In genomic region chr7:141838581-141838980, GRCh38 we compare ENCODE assay signal across 40 cellular contexts. TPM values are rescaled to one million over a fixed set of nuclear protein-coding genes. Genes with fewer than 3 reads are reported as not detected.
"Had no signal": no experiment of that assay in that cellular context is flagged by ENCODE, and none has a peak within 500 bp of the region (broad histone marks: within the 10 kb centered on the region; RNA-seq: fewer than 3 reads in every experiment).

No MANE protein-coding gene starts in this region.

- H3K27ac ChIP-seq: ascending aorta, cardiac muscle cell, WERI-Rb-1 had no signal

- H3K4me1 ChIP-seq: ascending aorta had no signal

- DNase-seq: activated CD4-positive, alpha-beta memory T cell treated with anti-CD3 and anti-CD28 coated beads, Interleukin-2, amount 10 ng/mL, durations not matched to agents 7 days and 5 days; activated CD4-positive, alpha-beta T cell treated with anti-CD3 and anti-CD28 coated beads for 1 hour; activated CD4-positive, alpha-beta T cell treated with anti-CD3 and anti-CD28 coated beads for 36 hours; activated CD4-positive, alpha-beta T cell treated with anti-CD3 and anti-CD28 coated beads for 48 hours; activated CD4-positive, alpha-beta T cell treated with anti-CD3 and anti-CD28 coated beads, Interleukin-2, amount 10 ng/mL, durations not matched to agents 7 days and 5 days; activated CD4-positive, alpha-beta T cell treated with anti-CD3 and anti-CD28 coated beads, Interleukin-2, amount 50 U/mL, for 48 hours; activated CD4-positive, CD25-positive, alpha-beta regulatory T cell; activated CD8-positive, alpha-beta memory T cell treated with anti-CD3 and anti-CD28 coated beads for 24 hours; activated CD8-positive, alpha-beta memory T cell treated with anti-CD3 and anti-CD28 coated beads, Interleukin-2, amount 10 ng/mL, durations not matched to agents 7 days and 5 days; activated CD8-positive, alpha-beta memory T cell treated with anti-CD3 and anti-CD28 coated beads, Interleukin-2, amount 50 U/mL, for 48 hours; activated CD8-positive, alpha-beta T cell treated with anti-CD3 and anti-CD28 coated beads, Interleukin-2, amount 10 ng/mL, durations not matched to agents 7 days and 5 days; activated effector memory CD4-positive, alpha-beta T cell treated with Interleukin-2 at 50 U/mL for 16 hours; activated gamma-delta T cell; activated naive CD4-positive, alpha-beta T cell treated with anti-CD3 and anti-CD28 coated beads, Interleukin-2, amount 10 ng/mL, durations not matched to agents 7 days and 5 days; activated naive CD4-positive, alpha-beta T cell treated with Interleukin-2 at 50 U/mL for 16 hours; activated naive CD8-positive, alpha-beta T cell treated with anti-CD3 and anti-CD28 coated beads, Interleukin-2, amount 10 ng/mL, durations not matched to agents 7 days and 5 days; activated naive CD8-positive, alpha-beta T cell treated with anti-CD3 and anti-CD28 coated beads, Interleukin-2, amount 50 U/mL, for 24 hours; activated T-cell treated with anti-CD3 and anti-CD28 coated beads, Interleukin-2, amount 50 U/mL, for 24 hours; activated T-cell treated with anti-CD3 and anti-CD28 coated beads, Interleukin-2, amount 50 U/mL, for 48 hours; amygdala; anterior cingulate cortex; caudate nucleus; cerebellar nuclear complex; T-cell; T-helper 2 cell; T-helper 9 cell; WERI-Rb-1 had no signal

- H3K36me3 ChIP-seq: ascending aorta, cardiac muscle cell, WERI-Rb-1 had no signal

- FAIRE-seq: bronchial epithelial cell had no signal

- H3K27me3 Mint-ChIP-seq: activated CD4-positive, alpha-beta memory T cell treated with anti-CD3 and anti-CD28 coated beads, Interleukin-2, amount 10 ng/mL, durations not matched to agents 7 days and 5 days; activated CD4-positive, alpha-beta T cell treated with anti-CD3 and anti-CD28 coated beads for 36 hours; activated CD4-positive, alpha-beta T cell treated with anti-CD3 and anti-CD28 coated beads, Interleukin-2, amount 10 ng/mL, durations not matched to agents 7 days and 5 days; activated CD8-positive, alpha-beta memory T cell treated with anti-CD3 and anti-CD28 coated beads, Interleukin-2, amount 10 ng/mL, durations not matched to agents 7 days and 5 days; activated naive CD4-positive, alpha-beta T cell treated with anti-CD3 and anti-CD28 coated beads, Interleukin-2, amount 10 ng/mL, durations not matched to agents 7 days and 5 days; activated naive CD4-positive, alpha-beta T cell treated with anti-CD3 and anti-CD28 coated beads, Interleukin-2, amount 50 U/mL, for 24 hours; activated naive CD8-positive, alpha-beta T cell; activated naive CD8-positive, alpha-beta T cell treated with anti-CD3 and anti-CD28 coated beads, Interleukin-2, amount 10 ng/mL, durations not matched to agents 7 days and 5 days; activated naive CD8-positive, alpha-beta T cell treated with anti-CD3 and anti-CD28 coated beads, Interleukin-2, amount 50 U/mL, for 24 hours; activated T-cell treated with anti-CD3 and anti-CD28 coated beads, Interleukin-2, amount 50 U/mL, for 24 hours; brain; T-cell had no signal

- H3K27ac Mint-ChIP-seq: activated CD4-positive, alpha-beta memory T cell treated with anti-CD3 and anti-CD28 coated beads, Interleukin-2, amount 10 ng/mL, durations not matched to agents 7 days and 5 days; activated CD4-positive, alpha-beta T cell treated with anti-CD3 and anti-CD28 coated beads for 36 hours; activated CD4-positive, alpha-beta T cell treated with anti-CD3 and anti-CD28 coated beads, Interleukin-2, amount 10 ng/mL, durations not matched to agents 7 days and 5 days; activated CD8-positive, alpha-beta memory T cell treated with anti-CD3 and anti-CD28 coated beads, Interleukin-2, amount 10 ng/mL, durations not matched to agents 7 days and 5 days; activated CD8-positive, alpha-beta T cell treated with anti-CD3 and anti-CD28 coated beads, Interleukin-2, amount 10 ng/mL, durations not matched to agents 7 days and 5 days; activated naive CD4-positive, alpha-beta T cell treated with anti-CD3 and anti-CD28 coated beads, Interleukin-2, amount 10 ng/mL, durations not matched to agents 7 days and 5 days; activated naive CD4-positive, alpha-beta T cell treated with anti-CD3 and anti-CD28 coated beads, Interleukin-2, amount 50 U/mL, for 24 hours; activated naive CD8-positive, alpha-beta T cell; activated naive CD8-positive, alpha-beta T cell treated with anti-CD3 and anti-CD28 coated beads, Interleukin-2, amount 10 ng/mL, durations not matched to agents 7 days and 5 days; activated naive CD8-positive, alpha-beta T cell treated with anti-CD3 and anti-CD28 coated beads, Interleukin-2, amount 50 U/mL, for 24 hours; activated T-cell treated with anti-CD3 and anti-CD28 coated beads, Interleukin-2, amount 50 U/mL, for 24 hours; activated T-helper 2 cell treated with anti-CD3 and anti-CD28 coated beads, Interferon-gamma antibody, Interleukin-2, Interleukin-4, amounts not matched to agents 10 μg/mL and 5 μg/mL and 100 μg/mL, durations not matched to agents 14 hours and 24 hours and 36 hours; brain; T-cell; T-helper 2 cell treated with Interferon-gamma antibody and Interleukin-4, amounts not matched to agents 5 μg/mL and 100 μg/mL, for 36 hours; WTC11 had no signal

- H3K27me3 ChIP-seq: ascending aorta, cardiac muscle cell had no signal

- H3K36me3 Mint-ChIP-seq: activated CD8-positive, alpha-beta memory T cell treated with anti-CD3 and anti-CD28 coated beads, Interleukin-2, amount 10 ng/mL, durations not matched to agents 7 days and 5 days; activated naive CD4-positive, alpha-beta T cell treated with anti-CD3 and anti-CD28 coated beads, Interleukin-2, amount 10 ng/mL, durations not matched to agents 7 days and 5 days; activated naive CD8-positive, alpha-beta T cell treated with anti-CD3 and anti-CD28 coated beads, Interleukin-2, amount 10 ng/mL, durations not matched to agents 7 days and 5 days; WTC11 had no signal

- H3K4me3 Mint-ChIP-seq: activated CD4-positive, alpha-beta memory T cell treated with anti-CD3 and anti-CD28 coated beads, Interleukin-2, amount 10 ng/mL, durations not matched to agents 7 days and 5 days; activated CD4-positive, alpha-beta T cell treated with anti-CD3 and anti-CD28 coated beads for 36 hours; activated CD4-positive, alpha-beta T cell treated with anti-CD3 and anti-CD28 coated beads, Interleukin-2, amount 10 ng/mL, durations not matched to agents 7 days and 5 days; activated CD8-positive, alpha-beta memory T cell treated with anti-CD3 and anti-CD28 coated beads, Interleukin-2, amount 10 ng/mL, durations not matched to agents 7 days and 5 days; activated CD8-positive, alpha-beta T cell treated with anti-CD3 and anti-CD28 coated beads, Interleukin-2, amount 10 ng/mL, durations not matched to agents 7 days and 5 days; activated naive CD4-positive, alpha-beta T cell treated with anti-CD3 and anti-CD28 coated beads, Interleukin-2, amount 10 ng/mL, durations not matched to agents 7 days and 5 days; activated naive CD4-positive, alpha-beta T cell treated with anti-CD3 and anti-CD28 coated beads, Interleukin-2, amount 50 U/mL, for 24 hours; activated naive CD8-positive, alpha-beta T cell; activated naive CD8-positive, alpha-beta T cell treated with anti-CD3 and anti-CD28 coated beads, Interleukin-2, amount 10 ng/mL, durations not matched to agents 7 days and 5 days; activated naive CD8-positive, alpha-beta T cell treated with anti-CD3 and anti-CD28 coated beads, Interleukin-2, amount 50 U/mL, for 24 hours; activated T-cell treated with anti-CD3 and anti-CD28 coated beads, Interleukin-2, amount 50 U/mL, for 24 hours; brain; central memory CD8-positive, alpha-beta T cell; T-cell; T-helper 2 cell treated with Interferon-gamma antibody and Interleukin-4, amounts not matched to agents 5 μg/mL and 100 μg/mL, for 36 hours; WTC11 had no signal

- ATAC-seq: activated CD4-positive, alpha-beta T cell treated with anti-CD3 and anti-CD28 coated beads for 36 hours; activated CD4-positive, CD25-positive, alpha-beta regulatory T cell treated with anti-CD3 and anti-CD28 coated beads, Interleukin-2, amount 50 U/mL, for 24 hours; activated CD8-positive, alpha-beta memory T cell treated with anti-CD3 and anti-CD28 coated beads, Interleukin-2, amount 10 ng/mL, durations not matched to agents 7 days and 5 days; activated CD8-positive, alpha-beta T cell treated with anti-CD3 and anti-CD28 coated beads, Interleukin-2, amount 10 ng/mL, durations not matched to agents 7 days and 5 days; activated naive CD8-positive, alpha-beta T cell treated with anti-CD3 and anti-CD28 coated beads, Interleukin-2, amount 50 U/mL, for 24 hours; T-cell had no signal

- H3K9me3 ChIP-seq: ascending aorta had no signal

- H3K4me3 ChIP-seq: ascending aorta, cardiac muscle cell had no signal

- H3K4me1 Mint-ChIP-seq: activated CD4-positive, alpha-beta memory T cell treated with anti-CD3 and anti-CD28 coated beads, Interleukin-2, amount 10 ng/mL, durations not matched to agents 7 days and 5 days; activated CD4-positive, alpha-beta T cell treated with anti-CD3 and anti-CD28 coated beads for 36 hours; activated CD4-positive, alpha-beta T cell treated with anti-CD3 and anti-CD28 coated beads, Interleukin-2, amount 10 ng/mL, durations not matched to agents 7 days and 5 days; activated CD8-positive, alpha-beta memory T cell treated with anti-CD3 and anti-CD28 coated beads, Interleukin-2, amount 10 ng/mL, durations not matched to agents 7 days and 5 days; activated naive CD4-positive, alpha-beta T cell treated with anti-CD3 and anti-CD28 coated beads, Interleukin-2, amount 10 ng/mL, durations not matched to agents 7 days and 5 days; activated naive CD4-positive, alpha-beta T cell treated with anti-CD3 and anti-CD28 coated beads, Interleukin-2, amount 50 U/mL, for 24 hours; activated naive CD8-positive, alpha-beta T cell treated with anti-CD3 and anti-CD28 coated beads, Interleukin-2, amount 10 ng/mL, durations not matched to agents 7 days and 5 days; activated naive CD8-positive, alpha-beta T cell treated with anti-CD3 and anti-CD28 coated beads, Interleukin-2, amount 50 U/mL, for 24 hours; brain; central memory CD8-positive, alpha-beta T cell; T-cell had no signal

RNA-seq across cellular contexts. Expression of gene PRSS37, which starts 2.7 kb away (rescaled TPM):
- total RNA-seq: activated CD4-positive, alpha-beta memory T cell treated with anti-CD3 and anti-CD28 coated beads, Interleukin-2, amount 10 ng/mL, durations not matched to agents 7 days and 5 days; activated CD4-positive, alpha-beta T cell treated with anti-CD3 and anti-CD28 coated beads for 36 hours; activated CD4-positive, alpha-beta T cell treated with anti-CD3 and anti-CD28 coated beads, Interleukin-2, amount 10 ng/mL, durations not matched to agents 7 days and 5 days; activated CD8-positive, alpha-beta memory T cell treated with anti-CD3 and anti-CD28 coated beads, Interleukin-2, amount 10 ng/mL, durations not matched to agents 7 days and 5 days; activated CD8-positive, alpha-beta T cell treated with anti-CD3 and anti-CD28 coated beads, Interleukin-2, amount 10 ng/mL, durations not matched to agents 7 days and 5 days; activated naive CD8-positive, alpha-beta T cell treated with anti-CD3 and anti-CD28 coated beads, Interleukin-2, amount 10 ng/mL, durations not matched to agents 7 days and 5 days; activated T-helper 2 cell treated with anti-CD3 and anti-CD28 coated beads, Interferon-gamma antibody, Interleukin-2, Interleukin-4, amounts not matched to agents 10 μg/mL and 5 μg/mL and 100 μg/mL, durations not matched to agents 14 hours and 24 hours and 36 hours; ascending aorta; bronchial epithelial cell; cardiac muscle cell; T-cell; T-helper 1 cell treated with Interleukin-12 subunit alpha and Interleukin-12 subunit beta and Interleukin-4 antibody, amounts not matched to agents 30 ng/mL and 1 ng/mL, for 36 hours; WTC11 had no signal
- polyA plus RNA-seq: adipose tissue had no signal

RNA-seq across cellular contexts. Expression of gene TAS2R5, which starts 48.6 kb away (rescaled TPM):
- total RNA-seq: ascending aorta had no signal
